Comparison of ENCODE assay signal across 22 cellular contexts in genomic region chr7:8391353-8392062, GRCh38. TPM values are rescaled to one million over a fixed set of nuclear protein-coding genes. Genes with fewer than 3 reads are reported as not detected.
DNase-seq lines count a peak whose midpoint lies in the region; ATAC-seq and TF ChIP-seq lines count a peak whose summit lies in the region.
"Had no signal": no experiment of that assay in that cellular context is flagged by ENCODE, and none has a peak within 500 bp of the region (broad histone marks: within the 10 kb centered on the region; RNA-seq: fewer than 3 reads in every experiment).

No MANE protein-coding gene starts in this region.

- H3K36me3 ChIP-seq in hepatocyte (replicated peaks; ENCODE audit: insufficient read depth, low read depth) = no peaks in the 10 kb centered on the region
- H3K36me3 ChIP-seq: neutrophil, SJCRH30 had no signal

- peak overlapping the region; percentile 71 for H3K27ac ChIP-seq in hepatocyte
- H3K27ac ChIP-seq: neutrophil, SJCRH30 had no signal

- ATAC-seq in GM18867 (IDR thresholded peaks at IDR 0.05; ENCODE audit: unreplicated experiment) (peak; percentile 40), GM21576 (IDR thresholded peaks at IDR 0.05; ENCODE audit: unreplicated experiment) (peak; percentile 39), HG03108 (IDR thresholded peaks at IDR 0.05; ENCODE audit: unreplicated experiment) (peak; percentile 48), HG03354 (IDR thresholded peaks at IDR 0.05; ENCODE audit: poor library complexity, severe bottlenecking, unreplicated experiment) (no peak), GM21619 (IDR thresholded peaks at IDR 0.05; ENCODE audit: unreplicated experiment) (no peak)
- ATAC-seq: activated CD4-positive, CD25-positive, alpha-beta regulatory T cell treated with anti-CD3 and anti-CD28 coated beads, Interleukin-2, amount 50 U/mL, for 24 hours; right cardiac atrium had no signal

- H3K9me2 ChIP-seq in hepatocyte (replicated peaks; ENCODE audit: insufficient read depth) = no peaks in the 10 kb centered on the region

- no peaks in the 10 kb centered on the region for H3K27me3 ChIP-seq in hepatocyte
- H3K27me3 ChIP-seq: SJCRH30 had no signal

- DNase-seq in hepatocyte (ENCODE audit: low spot score) = peak; percentile 33
- no peak for DNase-seq in nucleus accumbens (lab: John Stamatoyannopoulos, UW)
- DNase-seq in glomerular visceral epithelial cell (ENCODE audit: extremely low spot score) = no peak
- DNase-seq: activated effector memory CD4-positive, alpha-beta T cell treated with Interleukin-2 at 50 U/mL for 16 hours; amygdala; effector memory CD4-positive, alpha-beta T cell; EL; hypothalamus; Kasumi-1; midbrain; NCI-H1436 treated with DMSO at 0.1 percent for 48 hours; right cardiac atrium; SJCRH30; T-helper 9 cell had no signal

- H3K4me3 ChIP-seq in hepatocyte = no peak overlapping the region
- H3K4me3 ChIP-seq: SJCRH30 had no signal

- peaks cover 11% of the 10 kb centered on the region for H3K4me1 ChIP-seq in hepatocyte (ENCODE audit: insufficient read depth)
- H3K4me1 ChIP-seq: SJCRH30 had no signal

- H3K79me2 ChIP-seq in hepatocyte = no peaks in the 10 kb centered on the region

- peak overlapping the region; percentile 47 for H3K4me2 ChIP-seq in hepatocyte

- 30% methylated on average over 6 of the region's 6 CpGs for WGBS in hepatocyte (ENCODE audit: low lambda C conversion rate, missing lambda C conversion rate)

- no peaks in the 10 kb centered on the region for H3K9me3 ChIP-seq in hepatocyte (ENCODE audit: low read depth)
- H3K9me3 ChIP-seq: neutrophil, SJCRH30 had no signal

- no peak overlapping the region for H2AFZ ChIP-seq in hepatocyte

- H4K20me1 ChIP-seq in hepatocyte (ENCODE audit: insufficient read depth, poor library complexity, severe bottlenecking) = no peaks in the 10 kb centered on the region

- TF ChIP-seq CTCF in hepatocyte (IDR thresholded peaks at IDR 0.05; ENCODE audit: poor library complexity) = no peak

RNA-seq across cellular contexts. Expression of gene NXPH1, which starts 41.9 kb away (rescaled TPM):
- total RNA-seq in hepatocyte = 0.28 TPM in 1 of 2 replicates, not detected in the other
- polyA plus RNA-seq in hepatocyte = not detected in 2 replicates
- total RNA-seq: kidney epithelial cell, right cardiac atrium, SJCRH30 had no signal
- polyA plus RNA-seq: right cardiac atrium had no signal

Comparison
In these comparisons a context has a peak if more than half of its experiments do, and no peak if none do; other contexts are left out.
1. ATAC-seq: peak in GM18867 (single experiment), GM21576 (single experiment) and HG03108 (single experiment); none in HG03354 (single experiment) and GM21619 (single experiment).